Comparison of ENCODE assay signal across 14 cellular contexts in genomic region chr17:44990994-44991393, GRCh38. TPM values are rescaled to one million over a fixed set of nuclear protein-coding genes. Genes with fewer than 3 reads are reported as not detected.
DNase-seq lines count a peak whose midpoint lies in the region; ATAC-seq and TF ChIP-seq lines count a peak whose summit lies in the region.
"Had no signal": no experiment of that assay in that cellular context is flagged by ENCODE, and none has a peak within 500 bp of the region (broad histone marks: within the 10 kb centered on the region; RNA-seq: fewer than 3 reads in every experiment).

No MANE protein-coding gene starts in this region.

- no peaks in the 10 kb centered on the region for H3K9me3 ChIP-seq in body of pancreas
- H3K9me3 ChIP-seq: Peyer's patch had no signal

- no peak for TF ChIP-seq POLR2A in body of pancreas (IDR thresholded peaks at IDR 0.05)

- 74 to 82% methylated on average over 9 to 10 of the region's 10 CpGs for WGBS in body of pancreas, 2 donors

- no peak for ATAC-seq in HG03442 (IDR thresholded peaks at IDR 0.05; ENCODE audit: unreplicated experiment)
- no peak for ATAC-seq in HG02973 (IDR thresholded peaks at IDR 0.05; ENCODE audit: unreplicated experiment)
- no peak for ATAC-seq in body of pancreas
- ATAC-seq: Right ventricle myocardium inferior had no signal

- H3K4me3 ChIP-seq in body of pancreas: no peak overlapping the region
- H3K4me3 ChIP-seq: Peyer's patch had no signal

- DNase-seq in DMS 273 treated with DMSO at 0.1 percent for 48 hours (lab: John Stamatoyannopoulos, UW): peak; percentile 76
- DNase-seq in M059J (ENCODE audit: low read depth): peak; percentile 23
- peak; percentile 87 for DNase-seq in NCI-H69 (lab: John Stamatoyannopoulos, UW)
- peak; percentile 14 to 27 for DNase-seq in lung microvascular endothelial cell (ENCODE audit: low read depth in 2 of 2)
- DNase-seq in body of pancreas: no peak
- DNase-seq: C1 segment of cervical spinal cord, HFFc6, Karpas-422, NCI-H226, NCI-H748 treated with DMSO at 0.1 percent for 48 hours, Peyer's patch had no signal

- intact Hi-C loops in body of pancreas (cut with DNase I): no loop called here

- TF ChIP-seq CTCF in body of pancreas (IDR thresholded peaks at IDR 0.05): no peak

- H3K4me1 ChIP-seq in body of pancreas: peaks cover 23% of the 10 kb centered on the region

- H3K36me3 ChIP-seq in body of pancreas (replicated peaks in 1 of 2; ENCODE audit: insufficient read depth in 1 of 2, low read depth in 2 of 2): no peaks in the 10 kb centered on the region
- H3K36me3 ChIP-seq: Peyer's patch had no signal

- H3K27me3 ChIP-seq in body of pancreas: no peaks in the 10 kb centered on the region
- H3K27me3 ChIP-seq: Peyer's patch had no signal

- H3K27ac ChIP-seq in body of pancreas: no peak overlapping the region
- H3K27ac ChIP-seq: Peyer's patch had no signal

RNA-seq across cellular contexts. Expression of gene C1QL1, which starts 22.9 kb away (rescaled TPM):
- total RNA-seq in M059J (2014; rRNA removed; shearing (Covaris generic)): 14.7 and 21.4 TPM in 2 replicates
- total RNA-seq in lung microvascular endothelial cell (under 0.01 TPM in 1 of 2 replicates, not detected in the other), body of pancreas (1 to 10 TPM; 2.3 to 2.9 TPM)

RNA-seq across cellular contexts. Expression of gene KIF18B, which starts 43.4 kb away (rescaled TPM):
- total RNA-seq in M059J (2014; rRNA removed; shearing (Covaris generic)): 4.9 and 10.6 TPM in 2 replicates
- total RNA-seq in lung microvascular endothelial cell: 0.60 and 1.3 TPM in 2 replicates
- under 1 TPM in 1 of 2 donors, not detected in 1; 0.26 TPM for total RNA-seq in body of pancreas

Comparison
In these comparisons a context has a peak if more than half of its experiments do, and no peak if none do; other contexts are left out.
1. DNase-seq: peak in DMS 273 treated with DMSO at 0.1 percent for 48 hours (single experiment), M059J (single experiment), NCI-H69 (single experiment) and lung microvascular endothelial cell (2 of 2); none in body of pancreas (0 of 4).